18 cellular contexts compared by ENCODE assay signal in the genomic region with DNA sequence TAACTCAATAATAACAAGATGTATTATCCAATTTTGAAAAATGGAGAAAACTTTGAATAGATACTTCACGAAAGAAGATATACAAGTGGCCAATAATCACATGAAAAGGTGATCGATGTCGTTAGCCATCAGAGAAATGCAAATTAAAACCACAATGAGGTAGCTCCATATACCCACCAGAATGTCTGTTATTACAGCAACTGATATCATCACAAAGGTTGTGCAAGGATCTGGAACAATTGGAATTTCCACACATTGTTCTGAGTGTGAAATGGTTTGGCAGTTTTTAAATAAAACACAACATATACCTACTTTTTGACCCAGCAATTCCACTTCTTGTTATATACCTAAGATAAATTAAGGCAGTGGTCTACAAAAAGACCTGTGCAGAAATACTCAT.
DNase-seq lines count a peak whose midpoint lies in the region; ATAC-seq and TF ChIP-seq lines count a peak whose summit lies in the region.
"Had no signal": no experiment of that assay in that cellular context is flagged by ENCODE, and none has a peak within 500 bp of the region (broad histone marks: within the 10 kb centered on the region; RNA-seq: fewer than 3 reads in every experiment).

No MANE protein-coding gene starts in this region.

- H3K27me3 Mint-ChIP-seq in MCF 10A (ENCODE audit: insufficient read depth, unreplicated experiment): peaks cover 53% of the 10 kb centered on the region
- H3K27me3 Mint-ChIP-seq: CD4-positive, alpha-beta memory T cell had no signal

- H3K9me3 Mint-ChIP-seq in MCF 10A (ENCODE audit: unreplicated experiment): no peaks in the 10 kb centered on the region
- H3K9me3 Mint-ChIP-seq: CD4-positive, alpha-beta memory T cell had no signal

- H3K4me3 Mint-ChIP-seq in MCF 10A (ENCODE audit: unreplicated experiment): no peak overlapping the region
- H3K4me3 Mint-ChIP-seq: CD4-positive, alpha-beta memory T cell had no signal

- ATAC-seq in GM18520 (IDR thresholded peaks at IDR 0.05; ENCODE audit: unreplicated experiment): no peak

- BruUV-seq in MCF 10A (replicated peaks; lab: Mats Ljungman, UMichigan): no TSS peak

- CTCF ChIA-PET in MCF 10A (lab: Yijun Ruan, JAX): no interaction called here

- TF ChIP-seq CTCF in cardiac fibroblast (IDR thresholded peaks at IDR 0.05; ENCODE audit: low read depth, low read length): no peak
- TF ChIP-seq CTCF in fibroblast of pulmonary artery (IDR thresholded peaks at IDR 0.05; ENCODE audit: low read length, missing control alignments): no peak
- TF ChIP-seq CTCF in MCF 10A (IDR thresholded peaks at IDR 0.05; ENCODE audit: unreplicated experiment): no peak

- no peaks in the 10 kb centered on the region for H3K4me1 Mint-ChIP-seq in MCF 10A (ENCODE audit: insufficient read depth, unreplicated experiment)
- H3K4me1 Mint-ChIP-seq: CD4-positive, alpha-beta memory T cell had no signal

- no peak overlapping the region for H3K27ac Mint-ChIP-seq in MCF 10A (ENCODE audit: low read depth, unreplicated experiment)
- H3K27ac Mint-ChIP-seq: CD4-positive, alpha-beta memory T cell had no signal

- POLR2A ChIA-PET in MCF 10A (lab: Yijun Ruan, JAX): interaction anchor here (1.2 kb wide), 1 partner anchor 10 kb away, joined by 4 read pairs; no protein-coding TSS in a partner anchor

- H3K4me3 ChIP-seq in cardiac fibroblast (replicated peaks in 1 of 2; ENCODE audit: low read depth in 2 of 2, low read length in 2 of 2): no peak overlapping the region
- no peak overlapping the region for H3K4me3 ChIP-seq in fibroblast of pulmonary artery (replicated peaks; ENCODE audit: low read depth, low read length)
- H3K4me3 ChIP-seq: GM23248 had no signal

- peaks cover 42% of the 10 kb centered on the region for H3K36me3 Mint-ChIP-seq in MCF 10A (ENCODE audit: insufficient read depth, unreplicated experiment)
- H3K36me3 Mint-ChIP-seq: CD4-positive, alpha-beta memory T cell had no signal

- DNase-seq in amniotic epithelial cell (ENCODE audit: low read depth) (peak; percentile 11), cardiac fibroblast (ENCODE audit: low read depth in 2 of 2) (peak; percentile 0 to 19), fibroblast of pulmonary artery (ENCODE audit: low read depth) (peak; percentile 51), renal cortical epithelial cell (ENCODE audit: low read depth) (peak; percentile 0), NAMALWA (ENCODE audit: low spot score) (no peak), MCF 10A (ENCODE audit: unreplicated experiment) (no peak)
- DNase-seq: 8988T; C1 segment of cervical spinal cord; Caco-2; CD4-positive, alpha-beta memory T cell; DMS 273 treated with DMSO at 0.1 percent for 48 hours; DMS79; EL; GDM1; GM23248; H7; HCEC 1CT had no signal

- intact Hi-C loops in MCF 10A (cut with micrococcal nuclease): no loop called here

Comparison
In these comparisons a context has a peak if more than half of its experiments do, and no peak if none do; other contexts are left out.
1. DNase-seq: peak in amniotic epithelial cell (single experiment), cardiac fibroblast (2 of 2), fibroblast of pulmonary artery (single experiment) and renal cortical epithelial cell (single experiment); none in NAMALWA (single experiment) and MCF 10A (single experiment).